Comparison of ENCODE assay signal across 23 cellular contexts in the genomic region with DNA sequence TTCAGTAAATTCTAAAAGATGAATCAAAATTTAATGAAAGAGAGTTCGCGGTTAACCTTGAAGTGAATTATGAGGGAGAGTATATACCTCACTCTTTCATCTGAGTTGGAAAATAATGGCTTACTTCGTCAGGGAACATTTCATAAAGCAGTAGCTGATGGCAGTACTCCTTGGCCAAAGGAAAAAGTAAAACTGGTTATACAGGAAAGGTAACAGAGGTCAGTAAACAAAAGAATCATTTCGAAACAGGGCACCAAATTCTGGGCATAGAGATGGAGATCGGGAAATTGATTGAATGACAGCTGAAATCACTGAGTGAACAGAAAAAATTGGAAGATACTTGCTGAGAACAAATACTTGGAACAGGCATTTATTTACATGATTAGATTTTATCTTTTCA.
"Had no signal": no experiment of that assay in that cellular context is flagged by ENCODE, and none has a peak within 500 bp of the region (broad histone marks: within the 10 kb centered on the region; RNA-seq: fewer than 3 reads in every experiment).

No MANE protein-coding gene starts in this region.

- H3K36me3 ChIP-seq: right atrium auricular region, tibial nerve had no signal

- H3K4me1 ChIP-seq: body of pancreas, right atrium auricular region, tibial nerve had no signal

- DNase-seq: activated CD4-positive, alpha-beta T cell treated with anti-CD3 and anti-CD28 coated beads, Interleukin-2, amount 50 U/mL, for 1 hour; activated CD4-positive, CD25-positive, alpha-beta regulatory T cell treated with anti-CD3 and anti-CD28 coated beads, Interleukin-2, amount 50 U/mL, for 72 hours; activated CD8-positive, alpha-beta memory T cell treated with anti-CD3 and anti-CD28 coated beads, Interleukin-2, amount 50 U/mL, for 4 hours; activated naive CD4-positive, alpha-beta T cell treated with anti-CD3 and anti-CD28 coated beads for 36 hours; activated T-cell treated with anti-CD3 and anti-CD28 coated beads, Interleukin-2, amount 50 U/mL, for 4 hours; body of pancreas; caudate nucleus; endodermal cell; erythroblast; foreskin melanocyte; glutamatergic neuron; hippocampal formation; islet precursor cell; left colon; occipital lobe; posterior cingulate gyrus; stimulated activated CD4-positive, alpha-beta T cell treated with anti-CD3 and anti-CD28 coated beads, Interleukin-2, amount 100 ng/mL, for 24 hours; stimulated activated naive CD4-positive, alpha-beta T cell treated with Interleukin-2 at 50 U/mL for 16 hours; T1000 had no signal

- FAIRE-seq: colon had no signal

- ATAC-seq: activated T-cell treated with anti-CD3 and anti-CD28 coated beads, Interleukin-2, amount 50 U/mL, for 4 hours; body of pancreas; left colon had no signal

- H3K9me3 ChIP-seq: body of pancreas, right atrium auricular region, tibial nerve had no signal

- H3K27me3 ChIP-seq: body of pancreas, right atrium auricular region, tibial nerve had no signal

- H3K4me3 ChIP-seq: body of pancreas, lung, right atrium auricular region, tibial nerve had no signal

- H3K27ac ChIP-seq: body of pancreas, right atrium auricular region, tibial nerve had no signal
